In genomic region chr1:26772687-26773086, GRCh38 we compare ENCODE assay signal across 11 cellular contexts. TPM values are rescaled to one million over a fixed set of nuclear protein-coding genes. Genes with fewer than 3 reads are reported as not detected.
A peak's percentile ranks its signal among the peaks of the same experiment; 100 is the strongest.
DNase-seq lines count a peak whose midpoint lies in the region; ATAC-seq lines count a peak whose summit lies in the region.
"Had no signal": no experiment of that assay in that cellular context is flagged by ENCODE, and none has a peak within 500 bp of the region (broad histone marks: within the 10 kb centered on the region; RNA-seq: fewer than 3 reads in every experiment).

No MANE protein-coding gene starts in this region.

- H3K36me3 Mint-ChIP-seq in central memory CD8-positive, alpha-beta T cell (ENCODE audit: insufficient read depth), result peaks cover 84% of the 10 kb centered on the region

- H3K4me3 Mint-ChIP-seq in central memory CD8-positive, alpha-beta T cell, result no peak overlapping the region

- peaks cover 92% of the 10 kb centered on the region for H3K36me3 ChIP-seq in mesodermal cell (ENCODE audit: control insufficient read depth, insufficient read depth, low read length)

- DNase-seq in ACHN (peak; percentile 96), LHCN-M2 (ENCODE audit: low read depth) (peak; percentile 89), SIG-M5 (lab: John Stamatoyannopoulos, UW) (no peak), NCI-H187 treated with DMSO at 0.1 percent for 48 hours (lab: John Stamatoyannopoulos, UW) (no peak)
- no peak for DNase-seq in central memory CD8-positive, alpha-beta T cell (ENCODE audit: low spot score in 2 of 2)
- DNase-seq in stimulated activated CD4-positive, alpha-beta T cell treated with anti-CD3 and anti-CD28 coated beads, Interleukin-4, amount 100 ng/mL, for 1 hour, result no peak
- DNase-seq: lower lobe of right lung; OCI-M1; stimulated activated CD4-positive, alpha-beta T cell treated with anti-CD3 and anti-CD28 coated beads, Interleukin-2, amount 100 ng/mL, for 48 hours had no signal

- H3K4me1 ChIP-seq in mesodermal cell (ENCODE audit: control insufficient read depth, insufficient read depth, low read length, poor library complexity, severe bottlenecking), result peaks cover 44% of the 10 kb centered on the region

- ATAC-seq in central memory CD8-positive, alpha-beta T cell (replicated peaks; ENCODE audit: extremely low read depth, poor library complexity, severe bottlenecking), result no peak
- ATAC-seq in GM18520 (IDR thresholded peaks at IDR 0.05; ENCODE audit: unreplicated experiment), result no peak

- peak overlapping the region; percentile 25 for H3K27ac Mint-ChIP-seq in central memory CD8-positive, alpha-beta T cell (ENCODE audit: low read depth)

- H3K9me3 ChIP-seq in mesodermal cell (ENCODE audit: control insufficient read depth, low read length), result no peaks in the 10 kb centered on the region
- H3K9me3 ChIP-seq: lower lobe of right lung had no signal

- no peaks in the 10 kb centered on the region for H3K9me3 Mint-ChIP-seq in central memory CD8-positive, alpha-beta T cell

- H3K4me1 Mint-ChIP-seq in central memory CD8-positive, alpha-beta T cell, result peaks cover 18% of the 10 kb centered on the region

- 91 to 96% methylated on average over 3 of the region's 4 CpGs for WGBS in mesodermal cell (ENCODE audit: insufficient coverage in 2 of 2), 2 experiments

- no peaks in the 10 kb centered on the region for H3K27me3 Mint-ChIP-seq in central memory CD8-positive, alpha-beta T cell

- peak overlapping the region; percentile 89 for H3K27ac ChIP-seq in mesodermal cell (ENCODE audit: low read depth, low read length, severe bottlenecking)

- no peak overlapping the region for H3K4me3 ChIP-seq in mesodermal cell (ENCODE audit: extremely low read depth, insufficient read depth, low read length, poor library complexity, severe bottlenecking)
- H3K4me3 ChIP-seq: lower lobe of right lung had no signal

- in situ Hi-C loops in ACHN (cut with HindIII; ENCODE audit: low pct_ligation_motif_present, low pct_unique_long_range_greater_than_20kb, low sequenced_read_pairs), result no loop called here

RNA-seq across cellular contexts. Expression of gene PIGV, which starts 15.1 kb away (rescaled TPM):
- 17.7 and 20.8 TPM in 2 replicates for total RNA-seq in LHCN-M2 (2014; rRNA removed)
- polyA plus RNA-seq in LHCN-M2 (2012), result 13.3 TPM
- polyA plus RNA-seq in mesodermal cell (2013, experiment 1 of 2), result 9.0 TPM
- polyA plus RNA-seq in mesodermal cell (2013, experiment 2 of 2), result 9.2 TPM

RNA-seq across cellular contexts. Expression of gene ZDHHC18, which starts 53.8 kb away (rescaled TPM):
- 10.4 and 13.0 TPM in 2 replicates for total RNA-seq in LHCN-M2 (2014; rRNA removed)
- polyA plus RNA-seq in LHCN-M2 (2012), result 12.5 TPM
- 29.2 TPM for polyA plus RNA-seq in mesodermal cell (2013, experiment 1 of 2)
- 32.6 TPM for polyA plus RNA-seq in mesodermal cell (2013, experiment 2 of 2)

Comparison
In these comparisons a context has a peak if more than half of its experiments do, and no peak if none do; other contexts are left out.
1. DNase-seq: peak in ACHN (single experiment) and LHCN-M2 (single experiment); none in central memory CD8-positive, alpha-beta T cell (0 of 2), stimulated activated CD4-positive, alpha-beta T cell treated with anti-CD3 and anti-CD28 coated beads, Interleukin-4, amount 100 ng/mL, for 1 hour (single experiment), SIG-M5 (single experiment) and NCI-H187 treated with DMSO at 0.1 percent for 48 hours (single experiment).